Comparison of ENCODE assay signal across 13 cellular contexts in the genomic region with DNA sequence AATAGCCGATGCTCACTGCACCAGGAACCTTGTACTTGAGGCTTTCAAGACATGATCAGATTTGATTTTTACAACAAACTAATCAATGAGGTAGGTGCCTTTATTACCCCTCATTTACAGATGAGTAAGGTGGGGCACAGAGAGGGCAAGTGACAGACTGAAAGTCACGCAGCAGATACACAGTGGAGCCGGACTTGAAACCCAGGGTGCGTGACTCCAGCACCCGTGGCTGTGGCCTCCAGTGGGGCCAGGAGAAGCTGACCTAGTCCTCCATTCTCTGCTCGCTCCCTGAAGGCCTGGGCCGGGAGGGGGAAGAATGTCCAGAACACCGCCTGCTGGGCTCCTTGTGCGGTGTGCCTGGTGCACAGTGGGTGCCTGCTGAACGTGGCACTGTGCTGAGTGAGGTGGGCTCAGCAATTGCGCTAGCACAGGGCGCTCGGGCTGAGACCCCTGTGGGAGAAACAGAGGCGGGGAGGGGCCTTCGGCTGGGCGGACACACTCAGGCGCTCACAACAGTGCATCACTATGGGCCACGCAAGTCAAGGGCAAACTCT.
DNase-seq lines count a peak whose midpoint lies in the region; ATAC-seq, FAIRE-seq and TF ChIP-seq lines count a peak whose summit lies in the region.
"Had no signal": no experiment of that assay in that cellular context is flagged by ENCODE, and none has a peak within 500 bp of the region (broad histone marks: within the 10 kb centered on the region; RNA-seq: fewer than 3 reads in every experiment).

No MANE protein-coding gene starts in this region.

- H2AFZ ChIP-seq in neural progenitor cell (replicated peaks), result no peak overlapping the region

- no peaks in the 10 kb centered on the region for H3K27me3 ChIP-seq in neural progenitor cell
- H3K27me3 ChIP-seq: cardiac muscle cell had no signal

- no peak for FAIRE-seq in HTR-8/SVneo (lab: Jason Lieb, UNC)

- DNase-seq in chondrocyte (ENCODE audit: low spot score) (no peak), neural progenitor cell (ENCODE audit: low spot score) (no peak), kidney glomerular epithelial cell (lab: John Stamatoyannopoulos, UW) (no peak), HTR-8/SVneo (ENCODE audit: insufficient read length, low spot score) (no peak)
- DNase-seq: activated CD8-positive, alpha-beta memory T cell treated with anti-CD3 and anti-CD28 coated beads, Interleukin-2, amount 10 ng/mL, durations not matched to agents 7 days and 5 days; effector CD4-positive, alpha-beta T cell; SW 1271 had no signal

- H3K36me3 Mint-ChIP-seq in chondrocyte (ENCODE audit: low read depth) (no peaks in the 10 kb centered on the region), neural progenitor cell (no peaks in the 10 kb centered on the region)

- H3K27ac Mint-ChIP-seq in chondrocyte (ENCODE audit: unreplicated experiment), result peak overlapping the region; percentile 63
- H3K27ac Mint-ChIP-seq in neural progenitor cell, result peak overlapping the region; percentile 78
- H3K27ac Mint-ChIP-seq: activated CD8-positive, alpha-beta memory T cell treated with anti-CD3 and anti-CD28 coated beads, Interleukin-2, amount 10 ng/mL, durations not matched to agents 7 days and 5 days; activated T-helper 17 cell treated with anti-CD3 and anti-CD28 coated beads, Interleukin-2, amount 50 U/mL, for 72 hours; stimulated activated naive CD8-positive, alpha-beta T cell treated with anti-CD3 and anti-CD28 coated beads, Interleukin-15, Interleukin-2, amounts not matched to agents 100 ng/mL and 50 ng/mL, for 24 hours had no signal

- peaks cover 4% of the 10 kb centered on the region for H3K9me3 Mint-ChIP-seq in chondrocyte (ENCODE audit: low read depth)
- H3K9me3 Mint-ChIP-seq in neural progenitor cell, result peaks cover 8% of the 10 kb centered on the region

- no peaks in the 10 kb centered on the region for H3K79me2 ChIP-seq in neural progenitor cell (ENCODE audit: low read depth)

- CTCF ChIA-PET in HEK293 (lab: Yijun Ruan, JAX), result interaction anchor here (1.3 kb wide), 1 partner anchor 122 kb away, joined by 3 read pairs; no protein-coding TSS in a partner anchor

- TF ChIP-seq CTCF in HEK293 (tag by site-specific recombination; IDR thresholded peaks at IDR 0.05) (no peak), chondrocyte (IDR thresholded peaks at IDR 0.05) (no peak), neural progenitor cell (IDR thresholded peaks at IDR 0.05) (no peak)

- H3K27me3 Mint-ChIP-seq in chondrocyte (ENCODE audit: low read depth) (no peaks in the 10 kb centered on the region), neural progenitor cell (ENCODE audit: insufficient read depth, low read depth) (peaks cover 9% of the 10 kb centered on the region)
- H3K27me3 Mint-ChIP-seq: activated CD8-positive, alpha-beta memory T cell treated with anti-CD3 and anti-CD28 coated beads, Interleukin-2, amount 10 ng/mL, durations not matched to agents 7 days and 5 days; stimulated activated naive CD8-positive, alpha-beta T cell treated with anti-CD3 and anti-CD28 coated beads, Interleukin-15, Interleukin-2, amounts not matched to agents 100 ng/mL and 50 ng/mL, for 24 hours had no signal

- H3K4me1 ChIP-seq in HEK293 (ENCODE audit: control insufficient read depth, insufficient read depth, low read length), result no peaks in the 10 kb centered on the region
- H3K4me1 ChIP-seq in neural progenitor cell, result peaks cover 21% of the 10 kb centered on the region

- H3K4me3 Mint-ChIP-seq in chondrocyte (ENCODE audit: unreplicated experiment) (no peak overlapping the region), neural progenitor cell (no peak overlapping the region)
- H3K4me3 Mint-ChIP-seq: activated CD8-positive, alpha-beta memory T cell treated with anti-CD3 and anti-CD28 coated beads, Interleukin-2, amount 10 ng/mL, durations not matched to agents 7 days and 5 days; activated T-helper 17 cell treated with anti-CD3 and anti-CD28 coated beads, Interleukin-2, amount 50 U/mL, for 72 hours; stimulated activated naive CD8-positive, alpha-beta T cell treated with anti-CD3 and anti-CD28 coated beads, Interleukin-15, Interleukin-2, amounts not matched to agents 100 ng/mL and 50 ng/mL, for 24 hours had no signal

- no peak overlapping the region for H3K4me2 ChIP-seq in neural progenitor cell

- POLR2A ChIA-PET in HEK293 (lab: Yijun Ruan, JAX), result no interaction called here

- H3F3A ChIP-seq in neural progenitor cell (ENCODE audit: low read depth), result peaks cover 12% of the 10 kb centered on the region

- H3K27ac ChIP-seq in HEK293 (ENCODE audit: extremely low read depth, low read depth, low read length) (no peak overlapping the region), neural progenitor cell (no peak overlapping the region), temporal lobe (ENCODE audit: low read depth, low read length) (peak overlapping the region; percentile 25)
- H3K27ac ChIP-seq: cardiac muscle cell had no signal

- H3K9me3 ChIP-seq in HEK293 (ENCODE audit: control insufficient read depth, insufficient read depth, low read depth, low read length) (no peaks in the 10 kb centered on the region), neural progenitor cell (ENCODE audit: low read depth) (no peaks in the 10 kb centered on the region)

- H3K36me3 ChIP-seq in HEK293 (ENCODE audit: control insufficient read depth in 2 of 2, insufficient read depth in 1 of 2, low read length in 2 of 2) (no peaks in the 10 kb centered on the region), neural progenitor cell (no peaks in the 10 kb centered on the region)
- H3K36me3 ChIP-seq: cardiac muscle cell had no signal

- no peak overlapping the region for H3K9ac ChIP-seq in neural progenitor cell

- H4K20me1 ChIP-seq in neural progenitor cell (ENCODE audit: low read depth), result no peaks in the 10 kb centered on the region

- H3K4me1 Mint-ChIP-seq in chondrocyte (ENCODE audit: low read depth), result peaks cover 37% of the 10 kb centered on the region
- H3K4me1 Mint-ChIP-seq in neural progenitor cell, result peaks cover 26% of the 10 kb centered on the region
- H3K4me1 Mint-ChIP-seq: activated CD8-positive, alpha-beta memory T cell treated with anti-CD3 and anti-CD28 coated beads, Interleukin-2, amount 10 ng/mL, durations not matched to agents 7 days and 5 days; activated T-helper 17 cell treated with anti-CD3 and anti-CD28 coated beads, Interleukin-2, amount 50 U/mL, for 72 hours had no signal

- no peak for ATAC-seq in GM18502 (IDR thresholded peaks at IDR 0.05; ENCODE audit: poor library complexity, unreplicated experiment)
- ATAC-seq: activated CD8-positive, alpha-beta memory T cell treated with anti-CD3 and anti-CD28 coated beads, Interleukin-2, amount 10 ng/mL, durations not matched to agents 7 days and 5 days; activated T-helper 17 cell treated with anti-CD3 and anti-CD28 coated beads, Interleukin-2, amount 50 U/mL, for 72 hours had no signal

- H3K4me3 ChIP-seq in HEK293 (ENCODE audit: low read depth, low read length) (no peak overlapping the region), neural progenitor cell (no peak overlapping the region)
- H3K4me3 ChIP-seq: cardiac muscle cell had no signal

TF ChIP-seq in HEK293, 187 proteins besides CTCF, POLR2A, EP300 and RAD21:
- TF ChIP-seq, protein P1, sequence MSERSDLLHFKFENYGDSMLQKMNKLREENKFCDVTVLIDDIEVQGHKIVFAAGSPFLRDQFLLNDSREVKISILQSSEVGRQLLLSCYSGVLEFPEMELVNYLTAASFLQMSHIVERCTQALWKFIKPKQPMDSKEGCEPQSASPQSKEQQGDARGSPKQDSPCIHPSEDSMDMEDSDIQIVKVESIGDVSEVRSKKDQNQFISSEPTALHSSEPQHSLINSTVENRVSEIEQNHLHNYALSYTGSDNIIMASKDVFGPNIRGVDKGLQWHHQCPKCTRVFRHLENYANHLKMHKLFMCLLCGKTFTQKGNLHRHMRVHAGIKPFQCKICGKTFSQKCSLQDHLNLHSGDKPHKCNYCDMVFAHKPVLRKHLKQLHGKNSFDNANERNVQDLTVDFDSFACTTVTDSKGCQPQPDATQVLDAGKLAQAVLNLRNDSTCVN (tag by site-specific recombination; optimal IDR thresholded peaks at IDR 0.05), result peak; percentile 4
- TF ChIP-seq ZNF426 (tag by site-specific recombination; IDR thresholded peaks at IDR 0.05) (no peak), ZNF768 (tag by site-specific recombination; IDR thresholded peaks at IDR 0.05) (peak; percentile 83)
